ENCODE assay signal across 17 cellular contexts in the genomic region with DNA sequence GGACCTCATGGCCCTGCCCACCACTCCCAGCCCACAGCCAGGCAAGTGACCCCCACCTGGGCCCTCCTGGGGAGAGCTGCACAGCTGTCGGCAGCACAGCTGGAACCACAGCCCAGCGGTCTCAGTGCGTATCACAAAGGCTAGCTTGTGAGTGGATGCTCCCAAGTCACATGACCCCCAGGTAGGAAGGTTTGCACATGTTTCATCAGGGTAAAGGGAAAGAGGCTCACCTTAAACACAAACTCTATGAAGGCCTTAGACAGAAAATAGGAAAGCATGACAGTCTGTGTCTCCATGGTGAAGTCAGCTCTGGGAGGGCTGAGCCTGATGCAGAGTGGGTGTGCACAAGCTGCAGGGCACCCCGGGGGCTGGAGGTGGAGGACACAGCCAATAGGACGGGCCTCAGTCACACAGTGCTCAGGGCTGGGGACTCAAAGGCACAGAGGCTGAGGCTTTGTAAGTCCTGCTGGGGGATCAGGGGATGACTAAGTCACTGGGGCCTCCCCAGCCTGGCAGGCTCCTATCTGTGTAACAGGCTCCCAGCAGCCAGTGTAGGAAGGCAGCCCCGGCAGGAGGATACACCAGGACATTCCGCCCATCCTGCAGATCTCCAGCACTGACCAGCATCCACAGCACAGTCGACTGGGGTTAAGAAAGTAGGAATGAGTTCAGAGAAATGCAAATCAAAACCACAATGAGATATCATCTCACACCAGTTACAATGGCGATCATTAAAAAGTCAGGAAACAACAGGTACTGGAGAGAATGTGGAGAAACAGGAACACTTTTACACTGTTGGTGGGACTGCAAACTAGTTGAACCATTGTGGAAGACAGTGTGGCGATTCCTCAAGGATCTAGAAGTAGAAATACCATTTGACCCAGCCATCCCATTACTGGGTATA. TPM values are rescaled to one million over a fixed set of nuclear protein-coding genes. Genes with fewer than 3 reads are reported as not detected.
DNase-seq lines count a peak whose midpoint lies in the region; ATAC-seq and TF ChIP-seq lines count a peak whose summit lies in the region.
"Had no signal": no experiment of that assay in that cellular context is flagged by ENCODE, and none has a peak within 500 bp of the region (broad histone marks: within the 10 kb centered on the region; RNA-seq: fewer than 3 reads in every experiment).

No MANE protein-coding gene starts in this region.

- no peak overlapping the region for H3K4me3 ChIP-seq in mesodermal cell (ENCODE audit: extremely low read depth, insufficient read depth, low read length, poor library complexity, severe bottlenecking)
- no peak overlapping the region for H3K4me3 ChIP-seq in testis
- H3K4me3 ChIP-seq: coronary artery had no signal

- H3K36me3 ChIP-seq in mesodermal cell (ENCODE audit: control insufficient read depth, insufficient read depth, low read length), result no peaks in the 10 kb centered on the region
- no peaks in the 10 kb centered on the region for H3K36me3 ChIP-seq in testis (ENCODE audit: low read depth, missing control alignments)

- H3K36me3 Mint-ChIP-seq in chondrocyte (ENCODE audit: low read depth), result no peaks in the 10 kb centered on the region
- H3K36me3 Mint-ChIP-seq: activated naive CD4-positive, alpha-beta T cell treated with anti-CD3 and anti-CD28 coated beads, Interleukin-2, amount 50 U/mL, for 24 hours; stimulated activated memory B cell treated with anti-CD40 and anti-IgM and Interleukin-4, amounts not matched to agents 10 μg/mL and 1 μg/mL and 100 μg/mL, for 72 hours had no signal

- H3K9me3 ChIP-seq in mesodermal cell (ENCODE audit: control insufficient read depth, low read length) (no peaks in the 10 kb centered on the region), testis (no peaks in the 10 kb centered on the region)

- peaks cover 41% of the 10 kb centered on the region for H3K4me1 Mint-ChIP-seq in chondrocyte (ENCODE audit: low read depth)
- H3K4me1 Mint-ChIP-seq: activated naive CD4-positive, alpha-beta T cell treated with anti-CD3 and anti-CD28 coated beads, Interleukin-2, amount 50 U/mL, for 24 hours had no signal

- intact Hi-C loops in testis (cut with DNase I; ENCODE audit: low total_unique reads), result no loop called here

- no peak for TF ChIP-seq POLR2A in testis (IDR thresholded peaks at IDR 0.05)

- H3K27me3 ChIP-seq in testis, result no peaks in the 10 kb centered on the region

- H3K27ac Mint-ChIP-seq in chondrocyte (ENCODE audit: unreplicated experiment), result peak overlapping the region; percentile 79
- H3K27ac Mint-ChIP-seq: activated naive CD4-positive, alpha-beta T cell treated with anti-CD3 and anti-CD28 coated beads, Interleukin-2, amount 50 U/mL, for 24 hours; stimulated activated memory B cell treated with anti-CD40 and anti-IgM and Interleukin-4, amounts not matched to agents 10 μg/mL and 1 μg/mL and 100 μg/mL, for 72 hours had no signal

- no peak overlapping the region for H3K4me3 Mint-ChIP-seq in chondrocyte (ENCODE audit: unreplicated experiment)
- H3K4me3 Mint-ChIP-seq: activated naive CD4-positive, alpha-beta T cell treated with anti-CD3 and anti-CD28 coated beads, Interleukin-2, amount 50 U/mL, for 24 hours; stimulated activated memory B cell treated with anti-CD40 and anti-IgM and Interleukin-4, amounts not matched to agents 10 μg/mL and 1 μg/mL and 100 μg/mL, for 72 hours had no signal

- peak; percentile 34 for DNase-seq in EL
- DNase-seq in NCI-H226, result peak; percentile 20
- DNase-seq in chondrocyte (ENCODE audit: low spot score), result no peak
- DNase-seq in testis, result no peak
- no peak for DNase-seq in mesenteric fat pad (ENCODE audit: low spot score)
- DNase-seq: foreskin melanocyte; GDM1; NCI-H1930; NCI-H748 treated with DMSO at 0.1 percent for 48 hours; SIG-M5; stimulated activated CD4-positive, alpha-beta T cell treated with anti-CD3 and anti-CD28 coated beads, Interleukin-2, amount 100 ng/mL, for 48 hours had no signal

- WGBS in mesodermal cell (ENCODE audit: insufficient coverage in 2 of 2), 2 experiments, result 76 to 81% methylated on average over 5 to 6 of the region's 10 CpGs
- WGBS in testis, 2 donors, result 83 to 86% methylated on average over 10 of the region's 10 CpGs

- no peaks in the 10 kb centered on the region for H3K27me3 Mint-ChIP-seq in chondrocyte (ENCODE audit: low read depth)
- H3K27me3 Mint-ChIP-seq: activated naive CD4-positive, alpha-beta T cell treated with anti-CD3 and anti-CD28 coated beads, Interleukin-2, amount 50 U/mL, for 24 hours had no signal

- TF ChIP-seq CTCF in chondrocyte (IDR thresholded peaks at IDR 0.05), result no peak
- no peak for TF ChIP-seq CTCF in testis (IDR thresholded peaks at IDR 0.05)

- H3K9me3 Mint-ChIP-seq in chondrocyte (ENCODE audit: low read depth), result no peaks in the 10 kb centered on the region
- H3K9me3 Mint-ChIP-seq: activated naive CD4-positive, alpha-beta T cell treated with anti-CD3 and anti-CD28 coated beads, Interleukin-2, amount 50 U/mL, for 24 hours; stimulated activated memory B cell treated with anti-CD40 and anti-IgM and Interleukin-4, amounts not matched to agents 10 μg/mL and 1 μg/mL and 100 μg/mL, for 72 hours had no signal

- H3K4me1 ChIP-seq in mesodermal cell (ENCODE audit: control insufficient read depth, insufficient read depth, low read length, poor library complexity, severe bottlenecking), result peaks cover 14% of the 10 kb centered on the region
- peaks cover 4% of the 10 kb centered on the region for H3K4me1 ChIP-seq in testis

- no peak for ATAC-seq in GM18519 (IDR thresholded peaks at IDR 0.05; ENCODE audit: low FRiP score, unreplicated experiment)
- no peak for ATAC-seq in HG02885 (IDR thresholded peaks at IDR 0.05; ENCODE audit: poor library complexity, unreplicated experiment)
- ATAC-seq: stimulated activated memory B cell treated with anti-CD40 and anti-IgM and Interleukin-4, amounts not matched to agents 10 μg/mL and 1 μg/mL and 100 μg/mL, for 72 hours had no signal

- H3K27ac ChIP-seq in mesodermal cell (ENCODE audit: low read depth, low read length, severe bottlenecking) (peak overlapping the region; percentile 12), testis (no peak overlapping the region)
- H3K27ac ChIP-seq: coronary artery had no signal

RNA-seq across cellular contexts. Expression of a gene that starts 22.0 kb away (rescaled TPM):
- total RNA-seq in chondrocyte (27.9 to 42.7 TPM (median 29.8 TPM) in 3 replicates), testis (10 to 100 TPM; 13.8 to 21.5 TPM), mesenteric fat pad (1.8 TPM)
- polyA plus RNA-seq in mesodermal cell (2013, experiment 1 of 2), result 6.8 TPM
- 5.1 TPM for polyA plus RNA-seq in mesodermal cell (2013, experiment 2 of 2)
- 5.6 TPM for polyA plus RNA-seq in testis (ENCODE audit: insufficient read depth, low read depth, low replicate concordance)

Comparison
In these comparisons a context has a peak if more than half of its experiments do, and no peak if none do; other contexts are left out.
1. DNase-seq: peak in EL (single experiment) and NCI-H226 (single experiment); none in chondrocyte (single experiment), testis (single experiment) and mesenteric fat pad (single experiment).